Comparison of ENCODE assay signal across 11 cellular contexts in the genomic region with DNA sequence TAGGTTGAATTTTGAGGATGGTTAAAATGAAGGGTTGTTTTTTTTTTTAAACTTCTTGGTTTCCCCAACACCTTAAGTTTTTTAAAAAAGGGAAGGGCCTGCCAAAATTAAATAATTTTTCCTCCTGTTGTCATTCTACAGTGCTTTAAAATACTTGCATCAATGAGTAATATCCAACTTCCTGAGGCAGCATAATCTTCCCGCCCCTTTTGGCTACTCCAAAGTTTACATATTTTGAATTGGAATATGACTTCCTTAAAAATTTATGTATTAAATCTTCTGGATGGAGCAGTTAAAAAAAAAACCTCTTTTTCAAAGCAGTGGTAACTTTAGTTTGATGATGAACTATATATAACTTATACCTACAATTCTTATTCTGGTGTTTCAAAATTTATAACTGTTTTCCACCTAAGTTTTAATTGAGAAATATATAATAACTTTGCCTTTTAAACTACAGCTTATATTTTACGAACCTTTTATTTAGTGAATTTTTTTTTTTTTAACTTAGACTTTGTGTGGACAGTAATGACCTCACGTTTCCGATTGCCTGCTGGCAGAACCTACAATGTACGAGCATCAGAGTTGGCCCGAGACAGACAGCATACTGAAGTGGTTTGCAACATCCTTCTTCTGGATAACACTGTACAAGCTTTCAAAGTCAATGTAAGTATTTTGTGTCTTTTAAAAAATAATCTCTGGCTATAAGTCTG.
DNase-seq lines count a peak whose midpoint lies in the region; ATAC-seq and FAIRE-seq lines count a peak whose summit lies in the region.
"Had no signal": no experiment of that assay in that cellular context is flagged by ENCODE, and none has a peak within 500 bp of the region (broad histone marks: within the 10 kb centered on the region; RNA-seq: fewer than 3 reads in every experiment).

No MANE protein-coding gene starts in this region.

- no peak overlapping the region for H3K4me3 Mint-ChIP-seq in activated T-cell treated with anti-CD3 and anti-CD28 coated beads, Interleukin-2, amount 50 U/mL, for 24 hours
- H3K4me3 Mint-ChIP-seq: dendritic cell treated with granulocyte-macrophage colony-stimulating factor and Interleukin-4, amounts not matched to agents 40 ng/mL and 50 ng/mL, for 4 days; immature natural killer cell had no signal

- H3K27ac Mint-ChIP-seq in activated T-cell treated with anti-CD3 and anti-CD28 coated beads, Interleukin-2, amount 50 U/mL, for 24 hours: no peak overlapping the region
- H3K27ac Mint-ChIP-seq: dendritic cell treated with granulocyte-macrophage colony-stimulating factor and Interleukin-4, amounts not matched to agents 40 ng/mL and 50 ng/mL, for 4 days had no signal

- ATAC-seq in GM19397 (IDR thresholded peaks at IDR 0.05; ENCODE audit: unreplicated experiment): no peak

- H3K4me1 Mint-ChIP-seq in activated T-cell treated with anti-CD3 and anti-CD28 coated beads, Interleukin-2, amount 50 U/mL, for 24 hours (ENCODE audit: low read depth): peaks cover 46% of the 10 kb centered on the region

- DNase-seq in EL (peak; percentile 67), NCI-H774 (lab: John Stamatoyannopoulos, UW) (peak; percentile 5), non-pigmented ciliary epithelial cell (ENCODE audit: low read depth) (peak; percentile 42), T-helper 1 cell (no peak)
- DNase-seq in central memory CD4-positive, alpha-beta T cell: no peak
- DNase-seq in activated T-cell treated with anti-CD3 and anti-CD28 coated beads, Interleukin-2, amount 50 U/mL, for 24 hours: no peak
- DNase-seq: immature natural killer cell, NCI-H2171 had no signal

- peaks cover 2% of the 10 kb centered on the region for H3K9me3 Mint-ChIP-seq in activated T-cell treated with anti-CD3 and anti-CD28 coated beads, Interleukin-2, amount 50 U/mL, for 24 hours
- H3K9me3 Mint-ChIP-seq: immature natural killer cell had no signal

- H3K27me3 Mint-ChIP-seq in activated T-cell treated with anti-CD3 and anti-CD28 coated beads, Interleukin-2, amount 50 U/mL, for 24 hours: no peaks in the 10 kb centered on the region
- H3K27me3 Mint-ChIP-seq: dendritic cell treated with granulocyte-macrophage colony-stimulating factor and Interleukin-4, amounts not matched to agents 40 ng/mL and 50 ng/mL, for 4 days had no signal

- FAIRE-seq in endometrium (lab: Jason Lieb, UNC): peak; percentile 82

- peaks cover 50% of the 10 kb centered on the region for H3K36me3 Mint-ChIP-seq in activated T-cell treated with anti-CD3 and anti-CD28 coated beads, Interleukin-2, amount 50 U/mL, for 24 hours (ENCODE audit: low read depth)

Comparison
In these comparisons a context has a peak if more than half of its experiments do, and no peak if none do; other contexts are left out.
1. DNase-seq: peak in EL (single experiment), NCI-H774 (single experiment) and non-pigmented ciliary epithelial cell (single experiment); none in central memory CD4-positive, alpha-beta T cell (single experiment), activated T-cell treated with anti-CD3 and anti-CD28 coated beads, Interleukin-2, amount 50 U/mL, for 24 hours (single experiment) and T-helper 1 cell (0 of 5).